20 cellular contexts compared by ENCODE assay signal in genomic region chr11:34719303-34719848, GRCh38.
DNase-seq lines count a peak whose midpoint lies in the region; ATAC-seq and TF ChIP-seq lines count a peak whose summit lies in the region.
"Had no signal": no experiment of that assay in that cellular context is flagged by ENCODE, and none has a peak within 500 bp of the region (broad histone marks: within the 10 kb centered on the region; RNA-seq: fewer than 3 reads in every experiment).

No MANE protein-coding gene starts in this region.

- no peaks in the 10 kb centered on the region for H3K4me1 Mint-ChIP-seq in endodermal cell
- H3K4me1 Mint-ChIP-seq: CD4-positive, CD25-positive, alpha-beta regulatory T cell had no signal

- H3K9me3 ChIP-seq in colonic mucosa, result no peaks in the 10 kb centered on the region
- peaks cover 0 to 1% (median 0%) of the 10 kb centered on the region in 12 donors for H3K9me3 ChIP-seq in heart left ventricle
- peaks cover 26% of the 10 kb centered on the region for H3K9me3 ChIP-seq in endodermal cell (ENCODE audit: control insufficient read depth, low read length)
- H3K9me3 ChIP-seq: BE2C had no signal

- peaks cover 16% of the 10 kb centered on the region for H3K9me3 Mint-ChIP-seq in endodermal cell

- DNase-seq in M059J (ENCODE audit: low read depth), result peak; percentile 14
- DNase-seq in colonic mucosa, result no peak
- DNase-seq in kidney tubule cell (ENCODE audit: low spot score), result peak; percentile 5
- DNase-seq in activated CD4-positive, alpha-beta T cell treated with anti-CD3 and anti-CD28 coated beads, Interleukin-2, amount 50 U/mL, for 4 hours, result no peak
- no peak for DNase-seq in heart left ventricle
- DNase-seq in endodermal cell, result no peak
- no peak for DNase-seq in stimulated activated CD4-positive, alpha-beta T cell treated with anti-CD3 and anti-CD28 coated beads, Interleukin-4, amount 100 ng/mL, for 1 hour
- DNase-seq: BE2C; CD4-positive, CD25-positive, alpha-beta regulatory T cell; DND-41; GOT3; HCEC 1CT; KG1; NCI-H1105; NCI-H1694; NCI-H2081; NCI-H2171; NCI-H446; NCI-H526; SHP77 had no signal

- ATAC-seq in heart left ventricle, result no peak

- H3K4me3 ChIP-seq in colonic mucosa, result no peak overlapping the region
- no peak overlapping the region for H3K4me3 ChIP-seq in heart left ventricle
- no peak overlapping the region for H3K4me3 ChIP-seq in endodermal cell (ENCODE audit: low read length)

- WGBS in heart left ventricle, 4 donors, result 5 to 15% (median 11%) methylated on average over 1 of the region's 1 CpG
- 93% methylated on average over 1 of the region's 1 CpG; no CpG with 5 or more reads in 1 of the 2 experiments for WGBS in endodermal cell (ENCODE audit: insufficient coverage in 1 of 2, insufficient read length in 1 of 2), 2 experiments

- no peak for TF ChIP-seq POLR2A in heart left ventricle (IDR thresholded peaks at IDR 0.05)

- no peak overlapping the region for H3K4me3 Mint-ChIP-seq in endodermal cell
- H3K4me3 Mint-ChIP-seq: CD4-positive, CD25-positive, alpha-beta regulatory T cell had no signal

- H3K27ac Mint-ChIP-seq in endodermal cell, result no peak overlapping the region
- H3K27ac Mint-ChIP-seq: CD4-positive, CD25-positive, alpha-beta regulatory T cell had no signal

- peak overlapping the region; percentile 26 for H3K27ac ChIP-seq in colonic mucosa
- no peak overlapping the region for H3K27ac ChIP-seq in heart left ventricle
- H3K27ac ChIP-seq in endodermal cell (ENCODE audit: low read depth, low read length), result no peak overlapping the region

- peaks cover 54% of the 10 kb centered on the region for H3K36me3 Mint-ChIP-seq in endodermal cell (ENCODE audit: low read depth)
- H3K36me3 Mint-ChIP-seq: CD4-positive, CD25-positive, alpha-beta regulatory T cell had no signal

- no peak for TF ChIP-seq CTCF in colonic mucosa (IDR thresholded peaks at IDR 0.05)
- no peak for TF ChIP-seq CTCF in heart left ventricle (IDR thresholded peaks at IDR 0.05)
- TF ChIP-seq CTCF in endodermal cell (conservative IDR thresholded peaks at IDR 0.05), result no peak

- intact Hi-C loops in colonic mucosa (cut with DNase I), result no loop called here
- intact Hi-C loops in heart left ventricle (cut with DNase I), result loop anchor here in 1 of 10 donors (10.0 kb wide), 1 partner anchor 55 kb away; no protein-coding TSS in a partner anchor

- H3K27me3 ChIP-seq in colonic mucosa, result no peaks in the 10 kb centered on the region
- H3K27me3 ChIP-seq in heart left ventricle, result peaks cover 0 to 3% (median 0%) of the 10 kb centered on the region in 9 donors
- H3K27me3 ChIP-seq in endodermal cell (ENCODE audit: control insufficient read depth, insufficient read depth, low read length, poor library complexity, severe bottlenecking), result no peaks in the 10 kb centered on the region
- H3K27me3 ChIP-seq: BE2C had no signal

- no peaks in the 10 kb centered on the region for H3K4me1 ChIP-seq in colonic mucosa
- H3K4me1 ChIP-seq in heart left ventricle, result no peaks in the 10 kb centered on the region
- H3K4me1 ChIP-seq in endodermal cell (ENCODE audit: control insufficient read depth, insufficient read depth, low read length), result no peaks in the 10 kb centered on the region
- H3K4me1 ChIP-seq: BE2C had no signal

- H3K27me3 Mint-ChIP-seq in endodermal cell (ENCODE audit: insufficient read depth), result no peaks in the 10 kb centered on the region

- H3K36me3 ChIP-seq in colonic mucosa (no peaks in the 10 kb centered on the region), heart left ventricle (no peaks in the 10 kb centered on the region), endodermal cell (ENCODE audit: control insufficient read depth, insufficient read depth, low read length) (peaks cover 68% of the 10 kb centered on the region)
- H3K36me3 ChIP-seq: BE2C had no signal

- H3K9ac ChIP-seq in colonic mucosa (ENCODE audit: low read depth in 2 of 2, low read length in 2 of 2) (no peak overlapping the region), endodermal cell (ENCODE audit: extremely low read depth, low read length, poor library complexity, severe bottlenecking) (no peak overlapping the region)

Comparison
In these comparisons a context has a peak if more than half of its experiments do, and no peak if none do; other contexts are left out.
1. DNase-seq: peak in M059J (single experiment) and kidney tubule cell (single experiment); none in colonic mucosa (single experiment), activated CD4-positive, alpha-beta T cell treated with anti-CD3 and anti-CD28 coated beads, Interleukin-2, amount 50 U/mL, for 4 hours (0 of 2), heart left ventricle (0 of 5), endodermal cell (single experiment) and stimulated activated CD4-positive, alpha-beta T cell treated with anti-CD3 and anti-CD28 coated beads, Interleukin-4, amount 100 ng/mL, for 1 hour (single experiment).